Comparison of ENCODE assay signal across 25 cellular contexts in genomic region chr7:94384315-94384714, GRCh38. TPM values are rescaled to one million over a fixed set of nuclear protein-coding genes. Genes with fewer than 3 reads are reported as not detected.
"Had no signal": no experiment of that assay in that cellular context is flagged by ENCODE, and none has a peak within 500 bp of the region (broad histone marks: within the 10 kb centered on the region; RNA-seq: fewer than 3 reads in every experiment).

No MANE protein-coding gene starts in this region.

- H3K27me3 Mint-ChIP-seq: stimulated activated memory B cell treated with anti-CD40 and anti-IgM and Interleukin-4, amounts not matched to agents 10 μg/mL and 1 μg/mL and 100 μg/mL, for 72 hours; type B pancreatic cell had no signal

- H3K9me3 Mint-ChIP-seq: naive thymus-derived CD8-positive, alpha-beta T cell; nephron; neural crest cell; stimulated activated memory B cell treated with anti-CD40 and anti-IgM and Interleukin-4, amounts not matched to agents 10 μg/mL and 1 μg/mL and 100 μg/mL, for 72 hours; stimulated activated naive CD8-positive, alpha-beta T cell treated with anti-CD3 and anti-CD28 coated beads, Interleukin-15, amount 100 ng/mL, for 72 hours; type B pancreatic cell had no signal

- H3K27ac Mint-ChIP-seq: naive thymus-derived CD8-positive, alpha-beta T cell; nephron; progenitor cell of endocrine pancreas; stimulated activated memory B cell treated with anti-CD40 and anti-IgM and Interleukin-4, amounts not matched to agents 10 μg/mL and 1 μg/mL and 100 μg/mL, for 72 hours; stimulated activated naive CD8-positive, alpha-beta T cell treated with anti-CD3 and anti-CD28 coated beads, Interleukin-15, amount 100 ng/mL, for 72 hours; type B pancreatic cell had no signal

- DNase-seq: kidney glomerular epithelial cell; left cardiac atrium; left lung; lower lobe of right lung; mammary epithelial cell; mesenchymal stem cell; naive thymus-derived CD8-positive, alpha-beta T cell; ovary; right lobe of liver; stimulated activated CD4-positive, alpha-beta T cell treated with anti-CD3 and anti-CD28 coated beads, Interleukin-1b, Interleukin-23, amount 100 ng/mL, for 48 hours; stimulated activated CD4-positive, alpha-beta T cell treated with anti-CD3 and anti-CD28 coated beads, Interleukin-2, amount 100 ng/mL, for 48 hours; stimulated activated CD4-positive, alpha-beta T cell treated with anti-CD3 and anti-CD28 coated beads, Interleukin-4, amount 100 ng/mL, for 4 hours; stimulated activated CD8-positive, alpha-beta memory T cell treated with anti-CD3 and anti-CD28 coated beads, Interleukin-4, amount 100 ng/mL, for 48 hours; stimulated activated naive CD4-positive, alpha-beta T cell treated with Interleukin-2 at 50 U/mL for 16 hours; stimulated activated naive CD8-positive, alpha-beta T cell treated with anti-CD3 and anti-CD28 coated beads, Interleukin-15, amount 100 ng/mL, for 72 hours; substantia nigra; uterus had no signal

- H3K4me1 Mint-ChIP-seq: naive thymus-derived CD8-positive, alpha-beta T cell; neural crest cell; stimulated activated memory B cell treated with anti-CD40 and anti-IgM and Interleukin-4, amounts not matched to agents 10 μg/mL and 1 μg/mL and 100 μg/mL, for 72 hours; stimulated activated naive CD8-positive, alpha-beta T cell treated with anti-CD3 and anti-CD28 coated beads, Interleukin-15, amount 100 ng/mL, for 72 hours had no signal

- H3K4me3 Mint-ChIP-seq: naive thymus-derived CD8-positive, alpha-beta T cell; nephron; neural crest cell; stimulated activated memory B cell treated with anti-CD40 and anti-IgM and Interleukin-4, amounts not matched to agents 10 μg/mL and 1 μg/mL and 100 μg/mL, for 72 hours; stimulated activated naive CD8-positive, alpha-beta T cell treated with anti-CD3 and anti-CD28 coated beads, Interleukin-15, amount 100 ng/mL, for 72 hours; type B pancreatic cell had no signal

- ATAC-seq: left cardiac atrium; left lung; lower lobe of right lung; naive thymus-derived CD8-positive, alpha-beta T cell; right lobe of liver; stimulated activated memory B cell treated with anti-CD40 and anti-IgM and Interleukin-4, amounts not matched to agents 10 μg/mL and 1 μg/mL and 100 μg/mL, for 72 hours; stimulated activated naive CD8-positive, alpha-beta T cell treated with anti-CD3 and anti-CD28 coated beads, Interleukin-15, amount 100 ng/mL, for 72 hours had no signal

- H3K27ac ChIP-seq: left lung, lower lobe of right lung, ovary, right atrium auricular region, right lobe of liver, tibial nerve, uterus had no signal

- H3K27me3 ChIP-seq: left lung, ovary, right atrium auricular region, right lobe of liver, tibial nerve, uterus had no signal

- H3K36me3 ChIP-seq: left lung, lower lobe of right lung, ovary, right atrium auricular region, right lobe of liver, tibial nerve, uterus had no signal

- H3K4me1 ChIP-seq: left lung, lower lobe of right lung, right atrium auricular region, right lobe of liver, tibial nerve, uterus had no signal

- H3K4me2 ChIP-seq: smooth muscle cell had no signal

- H3K36me3 Mint-ChIP-seq: naive thymus-derived CD8-positive, alpha-beta T cell; stimulated activated memory B cell treated with anti-CD40 and anti-IgM and Interleukin-4, amounts not matched to agents 10 μg/mL and 1 μg/mL and 100 μg/mL, for 72 hours; type B pancreatic cell had no signal

- H3K4me3 ChIP-seq: left lung, lower lobe of right lung, ovary, right atrium auricular region, right lobe of liver, smooth muscle cell, tibial nerve, uterus had no signal

RNA-seq across cellular contexts. Expression of gene COL1A2, which starts 10.4 kb away (rescaled TPM):
- total RNA-seq: naive thymus-derived CD8-positive, alpha-beta T cell had no signal
- polyA plus RNA-seq: naive thymus-derived CD8-positive, alpha-beta T cell had no signal
